In the genomic region with DNA sequence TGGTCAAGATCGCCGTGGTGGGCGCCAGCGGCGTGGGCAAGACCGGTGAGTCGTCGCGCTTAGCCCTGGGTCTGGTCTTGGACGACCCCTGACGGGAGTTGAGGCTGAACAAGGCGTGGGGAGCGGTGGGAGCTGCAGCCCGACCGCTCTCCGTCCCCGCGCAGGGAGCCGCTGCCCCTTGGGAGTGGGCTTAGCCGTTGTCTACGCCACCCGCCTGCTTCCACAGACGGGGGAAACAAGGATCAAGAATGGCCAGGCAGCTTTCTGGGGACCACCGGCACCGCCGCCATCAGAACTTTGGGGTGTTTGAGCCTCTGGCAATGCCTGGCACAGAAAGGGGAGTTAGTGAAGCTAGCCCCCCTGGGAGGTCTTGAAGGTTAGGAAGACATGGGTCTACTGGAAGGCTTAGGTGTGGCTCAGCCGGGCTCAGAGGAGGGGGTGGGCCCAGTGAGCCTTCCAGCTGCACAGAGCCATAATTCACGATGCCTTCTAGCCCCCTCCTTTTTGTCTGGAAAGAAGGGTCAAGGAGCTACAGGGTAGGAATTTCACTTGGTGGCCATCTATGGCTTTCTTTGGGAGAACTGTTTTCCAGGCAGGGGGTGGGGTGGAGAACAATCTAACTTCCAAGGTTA, we compare ENCODE assay signal across 1 cellular context.
TF ChIP-seq lines count a peak whose summit lies in the region.

No MANE protein-coding gene starts in this region.

TF ChIP-seq in K562, 482 proteins besides CTCF, POLR2A, EP300 and RAD21 (continued from another document):
- TF ChIP-seq CREB3L1 (IDR thresholded peaks at IDR 0.05; ENCODE audit: borderline replicate concordance, low read depth) (0 out of 2 replicates have a peak, but pooled peaks have one; percentile 15), ZBTB33 (CRISPR knock-in tag; IDR thresholded peaks at IDR 0.05) (peak; percentile 7; the same call in 1 of the 2 replicates)
